ENCODE assay signal across 1 cellular context in the genomic region with DNA sequence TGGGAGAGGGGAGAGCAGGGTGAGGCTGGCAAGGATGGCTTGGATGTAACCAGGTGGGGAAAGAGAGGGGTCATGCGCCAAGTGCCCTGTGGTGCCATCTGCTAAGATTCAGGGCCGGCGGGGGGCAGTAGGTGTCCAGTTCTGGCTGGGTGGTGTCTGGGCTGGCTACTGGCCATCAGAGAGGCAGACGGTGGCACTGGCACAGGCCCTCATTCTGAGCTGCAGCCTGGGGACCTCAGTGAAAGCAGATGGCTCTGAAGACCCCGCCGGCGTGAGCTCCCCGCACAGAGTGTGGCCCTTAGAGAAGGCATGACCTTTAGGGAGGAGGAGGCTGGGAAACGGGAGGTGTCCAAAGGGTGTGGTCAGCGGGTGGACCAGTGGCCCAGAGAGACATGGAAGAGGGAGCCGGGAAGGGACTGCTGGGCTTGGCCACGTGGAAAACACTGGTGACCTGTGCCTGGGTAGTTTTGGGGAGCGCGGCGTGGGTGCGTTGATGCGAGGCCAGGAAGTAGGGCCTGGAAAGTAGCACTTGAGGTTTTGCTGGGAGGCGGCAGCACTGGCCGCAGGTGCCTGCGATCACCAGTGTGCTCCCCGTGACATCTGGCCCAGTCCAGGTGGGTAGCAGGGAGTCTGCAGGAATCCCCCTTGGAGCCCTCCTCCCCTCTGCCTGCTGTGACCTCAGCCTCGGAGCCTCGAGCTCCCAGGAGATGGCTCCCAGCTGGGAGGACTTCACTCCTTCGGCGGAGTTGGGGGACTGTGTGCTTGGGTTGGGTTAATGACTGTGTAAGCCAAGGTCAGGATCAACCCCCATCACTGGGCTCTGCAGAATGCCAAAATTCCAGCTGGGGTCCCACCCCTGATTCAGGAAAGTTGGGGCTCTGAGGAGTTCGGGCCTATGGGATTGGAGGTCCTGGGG.
TF ChIP-seq lines count a peak whose summit lies in the region.

No MANE protein-coding gene starts in this region.

TF ChIP-seq in endothelial cell of umbilical vein, 7 proteins besides CTCF, POLR2A, EP300 and RAD21 (continued from another document):
- TF ChIP-seq, protein P1, sequence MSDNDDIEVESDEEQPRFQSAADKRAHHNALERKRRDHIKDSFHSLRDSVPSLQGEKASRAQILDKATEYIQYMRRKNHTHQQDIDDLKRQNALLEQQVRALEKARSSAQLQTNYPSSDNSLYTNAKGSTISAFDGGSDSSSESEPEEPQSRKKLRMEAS (IDR thresholded peaks at IDR 0.05; ENCODE audit: insufficient read depth, insufficient read length), result no peak
- TF ChIP-seq EZH2 (IDR thresholded peaks at IDR 0.05; ENCODE audit: borderline replicate concordance, low read depth, low read length, severe bottlenecking) (no peak), MYC (IDR thresholded peaks at IDR 0.05; ENCODE audit: low read depth, low read length) (no peak)
